Comparison of ENCODE assay signal across 9 cellular contexts in the genomic region with DNA sequence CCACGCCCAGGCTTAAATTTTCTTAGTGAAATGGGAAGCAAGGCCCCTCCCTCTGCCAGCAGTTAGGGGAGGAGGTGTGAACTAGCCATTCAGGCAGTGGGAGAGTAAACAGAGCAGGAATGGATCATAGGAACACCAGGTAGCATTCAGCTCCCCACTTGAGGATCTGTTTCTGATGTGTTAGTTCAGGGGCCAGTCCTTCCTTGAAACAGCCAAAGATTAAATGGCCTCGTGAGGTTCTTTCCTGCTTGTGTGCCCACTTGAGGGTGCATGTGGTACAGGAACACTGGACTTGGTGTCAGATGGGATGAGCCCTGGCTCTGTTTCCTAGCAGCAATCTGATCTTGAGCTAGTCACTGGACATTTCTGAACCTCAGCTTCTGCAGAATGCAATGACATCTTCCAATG. TPM values are rescaled to one million over a fixed set of nuclear protein-coding genes. Genes with fewer than 3 reads are reported as not detected.
DNase-seq lines count a peak whose midpoint lies in the region; ATAC-seq and TF ChIP-seq lines count a peak whose summit lies in the region.
"Had no signal": no experiment of that assay in that cellular context is flagged by ENCODE, and none has a peak within 500 bp of the region (broad histone marks: within the 10 kb centered on the region; RNA-seq: fewer than 3 reads in every experiment).

No MANE protein-coding gene starts in this region.

- peaks cover 10 to 22% of the 10 kb centered on the region in 2 donors for H3K4me1 ChIP-seq in mucosa of rectum (ENCODE audit: control insufficient read depth in 2 of 2, insufficient read depth in 2 of 2, low read length in 2 of 2)

- H3K27me3 Mint-ChIP-seq in nephron progenitor cell (ENCODE audit: low read depth, poor library complexity): peaks cover 3% of the 10 kb centered on the region

- H3K36me3 Mint-ChIP-seq in activated naive CD4-positive, alpha-beta T cell treated with anti-CD3 and anti-CD28 coated beads, Interleukin-2, amount 50 U/mL, for 72 hours: peaks cover 5 to 7% of the 10 kb centered on the region in 2 donors
- H3K36me3 Mint-ChIP-seq in nephron progenitor cell (ENCODE audit: low read depth): peaks cover 49% of the 10 kb centered on the region

- no peaks in the 10 kb centered on the region for H3K27me3 ChIP-seq in mucosa of rectum (ENCODE audit: control insufficient read depth in 2 of 2, insufficient read depth in 2 of 2, low read length in 2 of 2)

- no peak for TF ChIP-seq CTCF in nephron progenitor cell (IDR thresholded peaks at IDR 0.05)
- no peak for TF ChIP-seq CTCF in omental fat pad (IDR thresholded peaks at IDR 0.05)

- DNase-seq in NCI-H345 (lab: John Stamatoyannopoulos, UW): peak; percentile 7
- DNase-seq in NCI-H345 treated with DMSO at 0.1 percent for 48 hours (lab: John Stamatoyannopoulos, UW; ENCODE audit: unreplicated experiment): no peak
- DNase-seq in HPDE6-E6E7 (ENCODE audit: extremely low spot score): peak; percentile 31
- DNase-seq in activated naive CD4-positive, alpha-beta T cell treated with anti-CD3 and anti-CD28 coated beads, Interleukin-2, amount 50 U/mL, for 72 hours (ENCODE audit: low spot score in 2 of 2): no peak
- no peak for DNase-seq in nephron progenitor cell
- no peak for DNase-seq in globus pallidus (ENCODE audit: low spot score)
- no peak for DNase-seq in omental fat pad (ENCODE audit: low spot score)

- peaks cover 4 to 10% of the 10 kb centered on the region in 2 donors for H3K36me3 ChIP-seq in mucosa of rectum (ENCODE audit: control insufficient read depth in 2 of 2, insufficient read depth in 2 of 2, low read length in 2 of 2)

- peak overlapping the region; percentile 62 to 86 for H3K27ac Mint-ChIP-seq in activated naive CD4-positive, alpha-beta T cell treated with anti-CD3 and anti-CD28 coated beads, Interleukin-2, amount 50 U/mL, for 72 hours
- no peak overlapping the region for H3K27ac Mint-ChIP-seq in nephron progenitor cell

- peak overlapping the region; percentile 9 to 32 for H3K9ac ChIP-seq in mucosa of rectum (ENCODE audit: low read depth in 1 of 2, low read length in 2 of 2)

- no peak overlapping the region for H3K4me3 Mint-ChIP-seq in nephron progenitor cell

- no peak overlapping the region for H3K4me3 ChIP-seq in mucosa of rectum (ENCODE audit: low read length in 2 of 2)

- peak overlapping the region; percentile 84 to 88 for H3K27ac ChIP-seq in mucosa of rectum (ENCODE audit: low read depth in 2 of 2, low read length in 2 of 2)

- H3K4me1 Mint-ChIP-seq in nephron progenitor cell: no peaks in the 10 kb centered on the region

- no peaks in the 10 kb centered on the region for H3K9me3 ChIP-seq in mucosa of rectum (ENCODE audit: control insufficient read depth in 2 of 2, low read length in 2 of 2)

- no peaks in the 10 kb centered on the region for H3K9me3 Mint-ChIP-seq in activated naive CD4-positive, alpha-beta T cell treated with anti-CD3 and anti-CD28 coated beads, Interleukin-2, amount 50 U/mL, for 72 hours
- no peaks in the 10 kb centered on the region for H3K9me3 Mint-ChIP-seq in nephron progenitor cell

- ATAC-seq in activated naive CD4-positive, alpha-beta T cell treated with anti-CD3 and anti-CD28 coated beads, Interleukin-2, amount 50 U/mL, for 72 hours: no peak
- no peak for ATAC-seq in omental fat pad (ENCODE audit: low FRiP score)

RNA-seq across cellular contexts. Expression of gene FAXDC2, which starts 21.2 kb away (rescaled TPM):
- total RNA-seq in activated naive CD4-positive, alpha-beta T cell treated with anti-CD3 and anti-CD28 coated beads, Interleukin-2, amount 50 U/mL, for 72 hours: under 1 TPM in 1 of 2 donors, not detected in 1; 0.57 TPM
- total RNA-seq in omental fat pad: 10 to 100 TPM; 17.4 to 57.2 (median 33.7) TPM
- total RNA-seq: A673 had no signal

RNA-seq across cellular contexts. Expression of gene CNOT8, which starts 29.2 kb away (rescaled TPM):
- total RNA-seq in activated naive CD4-positive, alpha-beta T cell treated with anti-CD3 and anti-CD28 coated beads, Interleukin-2, amount 50 U/mL, for 72 hours: 10 to 100 TPM; 76.4 to 92.3 TPM
- 100 to 1,000 TPM in 1 of 4 donors, 10 to 100 TPM in 3; 48.0 to 106 (median 70.3) TPM for total RNA-seq in omental fat pad

Comparison
In these comparisons a context has a peak if more than half of its experiments do, and no peak if none do; other contexts are left out.
1. DNase-seq: peak in NCI-H345 (single experiment) and HPDE6-E6E7 (single experiment); none in NCI-H345 treated with DMSO at 0.1 percent for 48 hours (single experiment), activated naive CD4-positive, alpha-beta T cell treated with anti-CD3 and anti-CD28 coated beads, Interleukin-2, amount 50 U/mL, for 72 hours (0 of 2), nephron progenitor cell (single experiment), globus pallidus (single experiment) and omental fat pad (single experiment).
2. RNA of gene FAXDC2, which starts 21.2 kb away (total RNA-seq): 17.4 to 57.2 TPM in omental fat pad; 0.57 TPM in activated naive CD4-positive, alpha-beta T cell treated with anti-CD3 and anti-CD28 coated beads, Interleukin-2, amount 50 U/mL, for 72 hours; every median in the first group is over 10 times any median in the second.